In the genomic region with DNA sequence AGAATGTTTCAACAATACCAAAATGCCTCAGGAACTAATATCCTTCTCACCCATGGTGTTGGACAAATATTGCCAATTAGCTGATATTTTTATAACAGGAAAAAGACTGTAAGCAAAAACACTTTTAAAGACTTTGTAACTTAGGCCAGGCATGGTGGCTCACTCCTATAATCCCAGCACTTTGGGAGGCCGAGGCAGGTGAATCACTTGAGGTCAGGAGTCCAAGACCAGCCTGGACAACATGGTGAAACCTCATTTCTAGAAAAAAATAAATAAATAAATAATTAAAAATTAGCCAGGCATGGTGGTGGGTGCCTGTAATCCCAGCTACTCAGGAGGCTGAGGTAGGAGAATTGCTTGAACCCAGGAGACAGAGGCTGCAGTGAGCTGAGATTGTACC, we compare ENCODE assay signal across 8 cellular contexts. TPM values are rescaled to one million over a fixed set of nuclear protein-coding genes. Genes with fewer than 3 reads are reported as not detected.
DNase-seq lines count a peak whose midpoint lies in the region; ATAC-seq and TF ChIP-seq lines count a peak whose summit lies in the region.
"Not testable (repeated sequence)": the region's sequence is repeated elsewhere in the genome, so short reads cannot be mapped to it uniquely, and the experiment has no call there.

No MANE protein-coding gene starts in this region.

- TF ChIP-seq RAD21 in SK-N-SH (IDR thresholded peaks at IDR 0.05; ENCODE audit: low read length), result not testable (repeated sequence)

- H3K4me2 ChIP-seq in SK-N-SH (peak overlapping the region; percentile 59; the same call in 1 of the 2 replicates), fibroblast of lung (ENCODE audit: extremely low read depth, insufficient read depth, low read length) (peak overlapping the region; percentile 2)

- H3K4me1 Mint-ChIP-seq in HFFc6 (ENCODE audit: low read depth), result peaks cover 45% of the 10 kb centered on the region
- H3K4me1 Mint-ChIP-seq in osteocyte (ENCODE audit: unreplicated experiment), result peaks cover 50% of the 10 kb centered on the region

- H4K20me1 ChIP-seq in SK-N-SH (ENCODE audit: insufficient read depth), result peaks cover 53% of the 10 kb centered on the region
- not testable (repeated sequence) for H4K20me1 ChIP-seq in fibroblast of lung (ENCODE audit: control insufficient read depth, extremely low read depth, insufficient read depth, low read length)

- intact Hi-C loops in body of pancreas (cut with DNase I), result loop anchor here (10.0 kb wide), 1 partner anchor 133 kb away; no protein-coding TSS in a partner anchor
- intact Hi-C loops in lower lobe of right lung (cut with DNase I), result not testable (repeated sequence)

- H3K27me3 ChIP-seq in GM06990 (replicated peaks; ENCODE audit: control insufficient read depth, insufficient read depth, low read length); SK-N-SH (ENCODE audit: insufficient read depth); body of pancreas; fibroblast of lung (ENCODE audit: control insufficient read depth, insufficient read depth, low read length); lower lobe of right lung (ENCODE audit: low read depth); upper lobe of left lung: not testable (repeated sequence)

- CTCF ChIA-PET in SK-N-SH (lab: Yijun Ruan, JAX), result interaction anchor here (0.9 to 2.0 kb wide), 5 partner anchors 8 to 468 kb away, joined by 3 to 9 read pairs (median 4); partner anchors contain the start of gene STAM2

- not testable (repeated sequence) for TF ChIP-seq POLR2A in body of pancreas (IDR thresholded peaks at IDR 0.05); upper lobe of left lung (IDR thresholded peaks at IDR 0.05)

- H3K27ac Mint-ChIP-seq in HFFc6, result peak overlapping the region; percentile 67
- peak overlapping the region; percentile 81 for H3K27ac Mint-ChIP-seq in osteocyte (ENCODE audit: unreplicated experiment)

- H3K36me3 Mint-ChIP-seq in HFFc6 (ENCODE audit: low read depth); osteocyte (ENCODE audit: unreplicated experiment): not testable (repeated sequence)

- DNase-seq in GM06990 (ENCODE audit: extremely low read depth, insufficient read length); HFFc6; SK-N-SH; body of pancreas; fibroblast of lung (ENCODE audit: low read depth in 2 of 2); lower lobe of right lung; osteocyte (ENCODE audit: extremely low spot score, unreplicated experiment); upper lobe of left lung: not testable (repeated sequence)

- not testable (repeated sequence) for H3K9ac ChIP-seq in SK-N-SH; fibroblast of lung (ENCODE audit: insufficient read depth, low read length)

- not testable (repeated sequence) for H3K36me3 ChIP-seq in GM06990 (ENCODE audit: control insufficient read depth, insufficient read depth, low read length); SK-N-SH (replicated peaks in 1 of 2; ENCODE audit: control insufficient read depth in 1 of 2, insufficient read depth in 2 of 2, low read length in 1 of 2); body of pancreas (replicated peaks in 1 of 2; ENCODE audit: insufficient read depth in 1 of 2, low read depth in 2 of 2); fibroblast of lung (ENCODE audit: control insufficient read depth, insufficient read depth, low read length); lower lobe of right lung; upper lobe of left lung

- peaks cover 14% of the 10 kb centered on the region for H3F3A ChIP-seq in SK-N-SH (replicated peaks; ENCODE audit: insufficient read depth)

- H3K9me3 ChIP-seq in SK-N-SH; body of pancreas; fibroblast of lung (ENCODE audit: control insufficient read depth, insufficient read depth, low read depth, low read length); lower lobe of right lung; upper lobe of left lung: not testable (repeated sequence)

- POLR2A ChIA-PET in SK-N-SH (lab: Yijun Ruan, JAX), result not testable (repeated sequence)

- TF ChIP-seq EP300 in SK-N-SH (IDR thresholded peaks at IDR 0.05; ENCODE audit: borderline replicate concordance in 1 of 2, low read depth in 1 of 2, low read length in 1 of 2); upper lobe of left lung (IDR thresholded peaks at IDR 0.05): not testable (repeated sequence)

- not testable (repeated sequence) for ATAC-seq in body of pancreas; lower lobe of right lung; upper lobe of left lung (ENCODE audit: low FRiP score in 2 of 2)

- not testable (repeated sequence) for H3K27ac ChIP-seq in SK-N-SH (ENCODE audit: low read depth in 2 of 2, low read length in 1 of 2)
- H3K27ac ChIP-seq in body of pancreas (peak overlapping the region in 3 of 4 donors; percentile 5 to 47 (median 16)), fibroblast of lung (ENCODE audit: insufficient read depth, low read length) (peak overlapping the region; percentile 57), lower lobe of right lung (peak overlapping the region; percentile 15), upper lobe of left lung (peak overlapping the region; percentile 0 to 58 (median 26))

- 79% methylated on average over 1 of the region's 1 CpG for WGBS in SK-N-SH (ENCODE audit: low lambda C conversion rate)
- WGBS in body of pancreas, 2 donors, result 63 to 67% methylated on average over 1 of the region's 1 CpG
- WGBS in upper lobe of left lung, 2 donors, result 82 to 100% methylated on average over 1 of the region's 1 CpG

- not testable (repeated sequence) for H3K9me3 Mint-ChIP-seq in HFFc6; osteocyte (ENCODE audit: unreplicated experiment)

- peak overlapping the region; percentile 44 for H3K4me3 ChIP-seq in GM06990 (replicated peaks; ENCODE audit: low read depth, low read length)
- not testable (repeated sequence) for H3K4me3 ChIP-seq in SK-N-SH (ENCODE audit: low read depth in 2 of 2, low read length in 1 of 2); body of pancreas; fibroblast of lung (replicated peaks in 1 of 4; ENCODE audit: control extremely low read depth in 1 of 4, insufficient read depth in 1 of 4, low read depth in 3 of 4, low read length in 4 of 4); lower lobe of right lung; upper lobe of left lung

- H3K4me1 ChIP-seq in SK-N-SH (ENCODE audit: control insufficient read depth in 1 of 2, insufficient read depth in 2 of 2, low read depth in 1 of 2, low read length in 1 of 2); fibroblast of lung (ENCODE audit: control insufficient read depth, extremely low read depth, insufficient read depth, low read length): not testable (repeated sequence)
- H3K4me1 ChIP-seq in body of pancreas, result peaks cover 83% of the 10 kb centered on the region
- peaks cover 65% of the 10 kb centered on the region for H3K4me1 ChIP-seq in lower lobe of right lung
- peaks cover 37 to 68% (median 44%) of the 10 kb centered on the region in 4 donors for H3K4me1 ChIP-seq in upper lobe of left lung

- H2AFZ ChIP-seq in SK-N-SH (ENCODE audit: low read depth); fibroblast of lung (ENCODE audit: low read length): not testable (repeated sequence)

- not testable (repeated sequence) for H3K27me3 Mint-ChIP-seq in HFFc6 (ENCODE audit: insufficient read depth); osteocyte (ENCODE audit: unreplicated experiment)

- peak overlapping the region; percentile 67; the same call in 1 of the 2 replicates for H3K4me3 Mint-ChIP-seq in HFFc6
- H3K4me3 Mint-ChIP-seq in osteocyte (ENCODE audit: unreplicated experiment), result not testable (repeated sequence)

- H3K79me2 ChIP-seq in SK-N-SH (ENCODE audit: insufficient read depth), result peaks cover 99% of the 10 kb centered on the region
- peaks cover 69% of the 10 kb centered on the region for H3K79me2 ChIP-seq in fibroblast of lung (ENCODE audit: control insufficient read depth, insufficient read depth, low read length)

- H3K9me2 ChIP-seq in SK-N-SH, result not testable (repeated sequence)

- TF ChIP-seq CTCF in GM06990 (IDR thresholded peaks at IDR 0.05; ENCODE audit: insufficient read depth, low read length, poor library complexity, severe bottlenecking); HFFc6 (IDR thresholded peaks at IDR 0.05); SK-N-SH (IDR thresholded peaks at IDR 0.05); body of pancreas (IDR thresholded peaks at IDR 0.05); fibroblast of lung (conservative IDR thresholded peaks at IDR 0.05 in 1 of 2, IDR thresholded peaks at IDR 0.05 in 1 of 2; ENCODE audit: low read depth in 1 of 2, low read length in 2 of 2); lower lobe of right lung (IDR thresholded peaks at IDR 0.05); osteocyte (IDR thresholded peaks at IDR 0.05); upper lobe of left lung (IDR thresholded peaks at IDR 0.05): not testable (repeated sequence)

RNA-seq across cellular contexts. Expression of gene STAM2, which starts 8.1 kb away (rescaled TPM):
- total RNA-seq in HFFc6 (2021; fragmentation: NEBNext Ultra II Directional; extraction: Animal tissue kit (Norgen Biotek cat#: 25700)), result 10 to 100 TPM; 33.4 to 40.3 (median 38.5) TPM
- polyA plus RNA-seq in SK-N-SH (2012; rRNA removed), result 6.9 and 10.1 TPM in 2 replicates
- 8.4 and 9.2 TPM in 2 replicates for polyA plus RNA-seq in SK-N-SH (2012; cell fraction: cytosol; rRNA removed)
- polyA plus RNA-seq in SK-N-SH (2012; cell fraction: nucleus; rRNA removed), result 7.6 and 20.4 TPM in 2 replicates
- total RNA-seq in body of pancreas, result 10 to 100 TPM; 25.7 to 34.0 TPM
- total RNA-seq in fibroblast of lung, result 38.0 and 43.3 TPM in 2 replicates
- polyA plus RNA-seq in fibroblast of lung, result 30.5 and 44.2 TPM in 2 replicates
- polyA plus RNA-seq in fibroblast of lung (2012), result 16.4 and 23.8 TPM in 2 replicates
- 12.5 and 14.6 TPM in 2 replicates for polyA minus RNA-seq in fibroblast of lung (ENCODE audit: low replicate concordance)
- 39.8 TPM for total RNA-seq in lower lobe of right lung
- total RNA-seq in osteocyte, result 40.4 and 43.0 TPM in 2 replicates
- 10 to 100 TPM; 13.5 to 56.0 (median 31.4) TPM for total RNA-seq in upper lobe of left lung
